Comparison of ENCODE assay signal across 8 cellular contexts in genomic region chr9:75238311-75238976, GRCh38.
A peak's percentile ranks its signal among the peaks of the same experiment; 100 is the strongest.
DNase-seq lines count a peak whose midpoint lies in the region; ATAC-seq and TF ChIP-seq lines count a peak whose summit lies in the region.

No MANE protein-coding gene starts in this region.

- no peak overlapping the region for H3K4me3 ChIP-seq in right atrium auricular region

- no peaks in the 10 kb centered on the region for H3K4me1 ChIP-seq in right atrium auricular region

- no peak overlapping the region for H3K27ac Mint-ChIP-seq in stimulated activated effector memory CD8-positive, alpha-beta T cell treated with anti-CD3 and anti-CD28 coated beads, Interleukin-12 subunit alpha, Interleukin-12 subunit beta, amount 100 ng/mL, for 72 hours

- no peaks in the 10 kb centered on the region for H3K9me3 Mint-ChIP-seq in stimulated activated effector memory CD8-positive, alpha-beta T cell treated with anti-CD3 and anti-CD28 coated beads, Interleukin-12 subunit alpha, Interleukin-12 subunit beta, amount 100 ng/mL, for 72 hours

- TF ChIP-seq CTCF in right atrium auricular region (IDR thresholded peaks at IDR 0.05), result peak in 1 of 2 donors; percentile 67

- H3K4me1 Mint-ChIP-seq in stimulated activated effector memory CD8-positive, alpha-beta T cell treated with anti-CD3 and anti-CD28 coated beads, Interleukin-12 subunit alpha, Interleukin-12 subunit beta, amount 100 ng/mL, for 72 hours, result no peaks in the 10 kb centered on the region

- ATAC-seq in left cardiac atrium, result peak; percentile 27 to 69
- ATAC-seq in GM21717 (IDR thresholded peaks at IDR 0.05; ENCODE audit: unreplicated experiment), result peak; percentile 93
- peak; percentile 95 for ATAC-seq in left lobe of liver
- peak; percentile 90 for ATAC-seq in stimulated activated effector memory CD8-positive, alpha-beta T cell treated with anti-CD3 and anti-CD28 coated beads, Interleukin-12 subunit alpha, Interleukin-12 subunit beta, amount 100 ng/mL, for 72 hours

- H3K4me3 Mint-ChIP-seq in stimulated activated effector memory CD8-positive, alpha-beta T cell treated with anti-CD3 and anti-CD28 coated beads, Interleukin-12 subunit alpha, Interleukin-12 subunit beta, amount 100 ng/mL, for 72 hours, result no peak overlapping the region

- H3K27ac ChIP-seq in right atrium auricular region, result no peak overlapping the region

- DNase-seq in left cardiac atrium, result peak; percentile 31
- DNase-seq in right atrium auricular region (ENCODE audit: low spot score), result no peak
- peak; percentile 59 for DNase-seq in HT1080 (ENCODE audit: low read depth)
- DNase-seq in SHP77 treated with DMSO at 0.1 percent for 48 hours (lab: John Stamatoyannopoulos, UW), result peak; percentile 25
- DNase-seq in T47D (ENCODE audit: low read depth in 1 of 2, low spot score in 1 of 2), result peak; percentile 60 to 89
- DNase-seq in left lobe of liver (ENCODE audit: low spot score), result peak; percentile 59
- peak; percentile 25 to 61 for DNase-seq in stimulated activated effector memory CD8-positive, alpha-beta T cell treated with anti-CD3 and anti-CD28 coated beads, Interleukin-12 subunit alpha, Interleukin-12 subunit beta, amount 100 ng/mL, for 72 hours (ENCODE audit: low spot score in 2 of 2)

- no peaks in the 10 kb centered on the region for H3K27me3 ChIP-seq in right atrium auricular region

- H3K36me3 Mint-ChIP-seq in stimulated activated effector memory CD8-positive, alpha-beta T cell treated with anti-CD3 and anti-CD28 coated beads, Interleukin-12 subunit alpha, Interleukin-12 subunit beta, amount 100 ng/mL, for 72 hours, result no peaks in the 10 kb centered on the region

- in situ Hi-C loops in T47D (cut with HindIII; ENCODE audit: low pct_unique_long_range_greater_than_20kb, low sequenced_read_pairs), result no loop called here

- intact Hi-C loops in left cardiac atrium (cut with DNase I), result no loop called here

- no peaks in the 10 kb centered on the region for H3K36me3 ChIP-seq in right atrium auricular region

- H3K9me3 ChIP-seq in right atrium auricular region, result no peaks in the 10 kb centered on the region
